20 cellular contexts compared by ENCODE assay signal in the genomic region with DNA sequence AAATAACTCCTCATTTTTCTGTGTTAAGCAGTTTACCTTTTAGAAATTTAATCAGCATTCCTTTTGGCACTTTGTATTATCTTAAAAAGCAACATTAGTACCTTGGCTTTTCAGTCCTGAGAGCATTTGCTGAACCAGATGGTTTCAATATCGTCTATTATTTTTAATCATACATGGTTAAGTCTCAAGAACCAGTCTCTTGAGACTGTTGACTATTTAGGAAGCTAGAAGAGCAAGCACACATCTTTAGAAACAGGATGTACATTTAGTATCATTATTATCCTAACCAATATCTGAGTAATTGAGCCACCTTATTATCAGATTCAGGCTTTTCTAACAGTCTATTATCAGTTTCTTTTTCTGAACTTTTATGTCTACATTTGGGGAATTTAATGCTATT. TPM values are rescaled to one million over a fixed set of nuclear protein-coding genes. Genes with fewer than 3 reads are reported as not detected.
DNase-seq lines count a peak whose midpoint lies in the region; ATAC-seq and TF ChIP-seq lines count a peak whose summit lies in the region.
"Had no signal": no experiment of that assay in that cellular context is flagged by ENCODE, and none has a peak within 500 bp of the region (broad histone marks: within the 10 kb centered on the region; RNA-seq: fewer than 3 reads in every experiment).

No MANE protein-coding gene starts in this region.

- H3K4me3 ChIP-seq in BLaER1 treated with 17β-estradiol and CSF1 and Interleukin-3, amounts not matched to agents 10 nM and 100 nM: peak overlapping the region in 4 of 10 experiments; percentile 42 to 57 (median 49); a peak in 4 of 20 replicates
- H3K4me3 ChIP-seq in Karpas-422 (ENCODE audit: low read length): no peak overlapping the region
- H3K4me3 ChIP-seq: skin epidermis had no signal

- H3K9me2 ChIP-seq in Karpas-422 (replicated peaks; ENCODE audit: insufficient read depth, low read length): no peaks in the 10 kb centered on the region

- H3K9me3 ChIP-seq in BLaER1 treated with 17β-estradiol and CSF1 and Interleukin-3, amounts not matched to agents 10 nM and 100 nM (replicated peaks in 1 of 11): peaks cover 3 to 25% (median 13%) of the 10 kb centered on the region in 11 experiments; a peak in 20 of 22 replicates
- H3K9me3 ChIP-seq in Karpas-422 (ENCODE audit: low read length): no peaks in the 10 kb centered on the region

- H4K20me1 ChIP-seq in BLaER1 treated with 17β-estradiol and CSF1 and Interleukin-3, amounts not matched to agents 10 nM and 100 nM: no peaks in the 10 kb centered on the region
- no peaks in the 10 kb centered on the region for H4K20me1 ChIP-seq in Karpas-422 (ENCODE audit: insufficient read depth, low read depth, low read length)

- no peaks in the 10 kb centered on the region for H3K79me2 ChIP-seq in Karpas-422 (ENCODE audit: low read length)

- peak overlapping the region; percentile 63 to 90 (median 83); a peak in 21 of 22 replicates for H3K4me2 ChIP-seq in BLaER1 treated with 17β-estradiol and CSF1 and Interleukin-3, amounts not matched to agents 10 nM and 100 nM
- no peak overlapping the region for H3K4me2 ChIP-seq in Karpas-422 (ENCODE audit: low read depth, low read length, poor library complexity, severe bottlenecking)

- DNase-seq in Karpas-422 (no peak), activated B cell treated with CpG ODN at 0.5 μM for 24 hours (no peak), naive B cell (no peak), head of caudate nucleus (no peak), T1000 (lab: John Stamatoyannopoulos, UW) (no peak), DMS53 (lab: John Stamatoyannopoulos, UW) (no peak)
- DNase-seq: activated CD4-positive, CD25-positive, alpha-beta regulatory T cell treated with anti-CD3 and anti-CD28 coated beads, Interleukin-2, amount 50 U/mL, for 72 hours; activated effector memory CD4-positive, alpha-beta T cell treated with Interleukin-2 at 50 U/mL for 16 hours; activated naive CD8-positive, alpha-beta T cell treated with anti-CD3 and anti-CD28 coated beads, Interleukin-2, amount 10 ng/mL, durations not matched to agents 7 days and 5 days; cerebellar nuclear complex; left cardiac atrium; mammary epithelial cell; NCI-H1930; SHP77; stimulated activated CD4-positive, alpha-beta T cell treated with anti-CD3 and anti-CD28 coated beads, Interleukin-2, amount 100 ng/mL, for 48 hours had no signal

- peak; percentile 29 for ATAC-seq in activated B cell treated with CpG ODN at 0.5 μM for 24 hours (ENCODE audit: low read depth)
- ATAC-seq in naive B cell (ENCODE audit: low read depth in 2 of 2): peak; percentile 26 to 43
- no peak for ATAC-seq in GM19035 (IDR thresholded peaks at IDR 0.05; ENCODE audit: unreplicated experiment)
- ATAC-seq: left cardiac atrium had no signal

- no peak for TF ChIP-seq CTCF in activated B cell treated with CpG ODN at 0.5 μM for 24 hours (IDR thresholded peaks at IDR 0.05)

- CTCF ChIA-PET in activated B cell treated with CpG ODN at 0.5 μM for 24 hours (lab: Charles Lee): no interaction called here

- no peaks in the 10 kb centered on the region for H3K27me3 ChIP-seq in BLaER1 treated with 17β-estradiol and CSF1 and Interleukin-3, amounts not matched to agents 10 nM and 100 nM
- no peaks in the 10 kb centered on the region for H3K27me3 ChIP-seq in Karpas-422 (ENCODE audit: low read length)

- POLR2A ChIA-PET in activated B cell treated with CpG ODN at 0.5 μM for 24 hours (lab: Charles Lee): interaction anchor here (1.0 kb wide), 1 partner anchor 33 kb away, joined by 4 read pairs; no protein-coding TSS in a partner anchor

- peak overlapping the region; percentile 28 for H3K4me3 Mint-ChIP-seq in activated B cell treated with CpG ODN at 0.5 μM for 24 hours
- H3K4me3 Mint-ChIP-seq in naive B cell: peak overlapping the region in 7 of 8 donors; percentile 3 to 78 (median 42)
- H3K4me3 Mint-ChIP-seq: activated CD8-positive, alpha-beta T cell treated with anti-CD3 and anti-CD28 coated beads for 36 hours; activated naive CD8-positive, alpha-beta T cell treated with anti-CD3 and anti-CD28 coated beads, Interleukin-2, amount 10 ng/mL, durations not matched to agents 7 days and 5 days; stimulated activated memory B cell treated with anti-CD40 and anti-IgM and Interleukin-4, amounts not matched to agents 10 μg/mL and 1 μg/mL and 100 μg/mL, for 72 hours had no signal

- H3K9me3 Mint-ChIP-seq in activated B cell treated with CpG ODN at 0.5 μM for 24 hours (no peaks in the 10 kb centered on the region), naive B cell (peaks cover 0 to 1% (median 0%) of the 10 kb centered on the region in 7 donors)
- H3K9me3 Mint-ChIP-seq: activated CD8-positive, alpha-beta T cell treated with anti-CD3 and anti-CD28 coated beads for 36 hours; activated naive CD8-positive, alpha-beta T cell treated with anti-CD3 and anti-CD28 coated beads, Interleukin-2, amount 10 ng/mL, durations not matched to agents 7 days and 5 days; stimulated activated memory B cell treated with anti-CD40 and anti-IgM and Interleukin-4, amounts not matched to agents 10 μg/mL and 1 μg/mL and 100 μg/mL, for 72 hours had no signal

- H3K27ac Mint-ChIP-seq in activated B cell treated with CpG ODN at 0.5 μM for 24 hours (no peak overlapping the region), naive B cell (peak overlapping the region in 5 of 6 donors; percentile 42 to 72 (median 57))
- H3K27ac Mint-ChIP-seq: activated CD8-positive, alpha-beta T cell treated with anti-CD3 and anti-CD28 coated beads for 36 hours; activated naive CD8-positive, alpha-beta T cell treated with anti-CD3 and anti-CD28 coated beads, Interleukin-2, amount 10 ng/mL, durations not matched to agents 7 days and 5 days; stimulated activated memory B cell treated with anti-CD40 and anti-IgM and Interleukin-4, amounts not matched to agents 10 μg/mL and 1 μg/mL and 100 μg/mL, for 72 hours had no signal

- peaks cover 22% of the 10 kb centered on the region for H3K4me1 Mint-ChIP-seq in activated B cell treated with CpG ODN at 0.5 μM for 24 hours
- H3K4me1 Mint-ChIP-seq in naive B cell: peaks cover 17 to 24% (median 20%) of the 10 kb centered on the region in 3 donors
- H3K4me1 Mint-ChIP-seq: activated naive CD8-positive, alpha-beta T cell treated with anti-CD3 and anti-CD28 coated beads, Interleukin-2, amount 10 ng/mL, durations not matched to agents 7 days and 5 days had no signal

- peak overlapping the region in 8 of 11 experiments; percentile 35 to 74 (median 53); a peak in 8 of 22 replicates for H3K9ac ChIP-seq in BLaER1 treated with 17β-estradiol and CSF1 and Interleukin-3, amounts not matched to agents 10 nM and 100 nM
- H3K9ac ChIP-seq in Karpas-422 (ENCODE audit: low read length): no peak overlapping the region

- intact Hi-C loops in activated B cell treated with CpG ODN at 0.5 μM for 24 hours (cut with micrococcal nuclease): loop anchor here (2.0 kb wide), 1 partner anchor 29 kb away; no protein-coding TSS in a partner anchor
- intact Hi-C loops in head of caudate nucleus (cut with DNase I): no loop called here

- H3K27me3 Mint-ChIP-seq in activated B cell treated with CpG ODN at 0.5 μM for 24 hours (peaks cover 5% of the 10 kb centered on the region), naive B cell (peaks cover 47 to 60% (median 60%) of the 10 kb centered on the region in 3 donors)
- H3K27me3 Mint-ChIP-seq: activated CD8-positive, alpha-beta T cell treated with anti-CD3 and anti-CD28 coated beads for 36 hours had no signal

- no peaks in the 10 kb centered on the region for H3K36me3 Mint-ChIP-seq in activated B cell treated with CpG ODN at 0.5 μM for 24 hours (ENCODE audit: low read depth)
- H3K36me3 Mint-ChIP-seq in naive B cell: no peaks in the 10 kb centered on the region
- H3K36me3 Mint-ChIP-seq: activated naive CD8-positive, alpha-beta T cell treated with anti-CD3 and anti-CD28 coated beads, Interleukin-2, amount 10 ng/mL, durations not matched to agents 7 days and 5 days; stimulated activated memory B cell treated with anti-CD40 and anti-IgM and Interleukin-4, amounts not matched to agents 10 μg/mL and 1 μg/mL and 100 μg/mL, for 72 hours had no signal

- peak overlapping the region; percentile 21 to 75 (median 66); a peak in 17 of 22 replicates for H3K27ac ChIP-seq in BLaER1 treated with 17β-estradiol and CSF1 and Interleukin-3, amounts not matched to agents 10 nM and 100 nM
- H3K27ac ChIP-seq in Karpas-422 (ENCODE audit: low read length): no peak overlapping the region
- H3K27ac ChIP-seq: skin epidermis had no signal

- peaks cover 27 to 47% (median 39%) of the 10 kb centered on the region in 10 experiments for H3K4me1 ChIP-seq in BLaER1 treated with 17β-estradiol and CSF1 and Interleukin-3, amounts not matched to agents 10 nM and 100 nM
- H3K4me1 ChIP-seq in Karpas-422 (ENCODE audit: low read length): peaks cover 16% of the 10 kb centered on the region

- 0 out of 2 replicates have a peak overlapping the region, but pooled peaks have one; percentile 20 for H2AFZ ChIP-seq in Karpas-422 (ENCODE audit: low read length)

- no peaks in the 10 kb centered on the region for H3K36me3 ChIP-seq in BLaER1 treated with 17β-estradiol and CSF1 and Interleukin-3, amounts not matched to agents 10 nM and 100 nM
- H3K36me3 ChIP-seq in Karpas-422 (ENCODE audit: insufficient read depth, low read length): no peaks in the 10 kb centered on the region

RNA-seq across cellular contexts. Expression of gene ZEB2, which starts 28.2 kb away (rescaled TPM):
- 15.3 and 29.4 TPM in 2 replicates for total RNA-seq in Karpas-422 (2014; rRNA removed; shearing (Covaris generic); ENCODE audit: low replicate concordance)
- 162 and 200 TPM in 2 replicates for total RNA-seq in activated B cell treated with CpG ODN at 0.5 μM for 24 hours
- 10 to 100 TPM; 62.2 to 96.5 (median 73.1) TPM for polyA plus RNA-seq in naive B cell (ENCODE audit: low read depth in 6 of 6)
